In the genomic region with DNA sequence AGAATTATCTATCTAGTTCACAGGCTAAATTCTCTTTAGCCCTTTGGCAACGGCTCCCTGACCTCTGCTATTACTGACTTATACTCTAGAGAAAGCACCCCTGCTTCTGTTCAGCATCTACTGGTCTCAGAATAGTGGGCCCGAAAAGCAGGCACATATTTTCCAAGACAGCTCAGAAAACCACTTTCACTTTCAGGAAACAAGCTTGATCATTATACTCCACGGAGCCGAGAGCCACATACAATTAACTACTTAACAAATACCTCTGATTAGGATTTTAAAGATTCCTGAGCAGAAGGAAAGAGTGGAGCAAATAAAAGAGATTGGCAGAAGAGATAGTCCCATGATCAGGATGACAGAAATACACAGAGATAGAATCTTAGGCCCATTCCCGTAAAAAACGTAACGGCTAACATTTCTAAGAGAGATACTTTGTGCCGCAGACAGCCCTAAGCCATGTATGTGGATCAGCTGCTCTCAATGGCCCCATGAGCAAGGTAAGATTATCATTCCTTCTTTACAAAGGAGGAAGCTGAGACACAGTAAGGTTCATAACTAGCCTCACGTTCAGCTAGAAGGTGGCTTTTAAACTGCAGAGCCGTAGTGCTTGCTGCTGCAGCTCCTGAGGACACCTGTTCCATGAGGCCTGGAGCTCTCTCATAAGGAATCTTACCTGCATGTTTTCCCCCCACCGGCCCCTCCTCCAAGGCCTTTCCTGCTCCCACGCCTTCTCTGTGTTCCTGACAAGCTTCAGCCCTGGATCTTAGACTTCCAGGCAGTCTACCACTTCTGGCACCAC, we compare ENCODE assay signal across 10 cellular contexts.
DNase-seq lines count a peak whose midpoint lies in the region; ATAC-seq and TF ChIP-seq lines count a peak whose summit lies in the region.
"Had no signal": no experiment of that assay in that cellular context is flagged by ENCODE, and none has a peak within 500 bp of the region (broad histone marks: within the 10 kb centered on the region; RNA-seq: fewer than 3 reads in every experiment).

No MANE protein-coding gene starts in this region.

- H3K9me3 Mint-ChIP-seq in effector memory CD8-positive, alpha-beta T cell: no peaks in the 10 kb centered on the region
- H3K9me3 Mint-ChIP-seq in naive B cell: no peaks in the 10 kb centered on the region

- TF ChIP-seq CTCF in GM20000 (IDR thresholded peaks at IDR 0.05; ENCODE audit: extremely low read depth, missing control alignments): no peak

- peak overlapping the region; percentile 44 to 56 for H3K27ac Mint-ChIP-seq in effector memory CD8-positive, alpha-beta T cell
- peak overlapping the region; percentile 93 to 97 (median 96) for H3K27ac Mint-ChIP-seq in naive B cell

- peak overlapping the region in 1 of 2 donors; percentile 1 for H3K4me3 Mint-ChIP-seq in effector memory CD8-positive, alpha-beta T cell
- H3K4me3 Mint-ChIP-seq in naive B cell: peak overlapping the region; percentile 48 to 91 (median 78)

- H3K27me3 Mint-ChIP-seq in effector memory CD8-positive, alpha-beta T cell: no peaks in the 10 kb centered on the region
- H3K27me3 Mint-ChIP-seq in naive B cell: no peaks in the 10 kb centered on the region

- DNase-seq in stimulated activated CD4-positive, alpha-beta T cell treated with anti-CD3 and anti-CD28 coated beads, Interleukin-1b, Interleukin-23, amount 100 ng/mL, for 48 hours: peak; percentile 29
- DNase-seq in stimulated activated CD4-positive, alpha-beta T cell treated with anti-CD3 and anti-CD28 coated beads, Interleukin-12 subunit alpha, Interleukin-12 subunit beta, amount 100 ng/mL, for 4 hours: no peak
- DNase-seq in effector memory CD8-positive, alpha-beta T cell: no peak
- DNase-seq in naive B cell (no peak), GM20000 (ENCODE audit: low spot score) (no peak), Ammon's horn (ENCODE audit: low spot score) (no peak), iPS-NIHi7 (ENCODE audit: extremely low spot score) (no peak)
- DNase-seq: COR-L47, MV-4-11 had no signal

- no peaks in the 10 kb centered on the region for H3K36me3 Mint-ChIP-seq in effector memory CD8-positive, alpha-beta T cell (ENCODE audit: insufficient read depth)
- no peaks in the 10 kb centered on the region for H3K36me3 Mint-ChIP-seq in naive B cell

- ATAC-seq in effector memory CD8-positive, alpha-beta T cell (replicated peaks): no peak
- ATAC-seq in naive B cell (ENCODE audit: low read depth in 2 of 2) (peak; percentile 69 to 70), GM21723 (IDR thresholded peaks at IDR 0.05; ENCODE audit: unreplicated experiment) (no peak)

- H3K4me1 Mint-ChIP-seq in effector memory CD8-positive, alpha-beta T cell (ENCODE audit: low read depth in 2 of 2): peaks cover 9 to 17% of the 10 kb centered on the region in 2 donors
- H3K4me1 Mint-ChIP-seq in naive B cell: peaks cover 48 to 93% (median 71%) of the 10 kb centered on the region in 3 donors

Comparison
In these comparisons a context has a peak if more than half of its experiments do, and no peak if none do; other contexts are left out.
1. ATAC-seq: peak in naive B cell (2 of 2); none in effector memory CD8-positive, alpha-beta T cell (single experiment) and GM21723 (single experiment).